ENCODE assay signal across 1 cellular context in the genomic region with DNA sequence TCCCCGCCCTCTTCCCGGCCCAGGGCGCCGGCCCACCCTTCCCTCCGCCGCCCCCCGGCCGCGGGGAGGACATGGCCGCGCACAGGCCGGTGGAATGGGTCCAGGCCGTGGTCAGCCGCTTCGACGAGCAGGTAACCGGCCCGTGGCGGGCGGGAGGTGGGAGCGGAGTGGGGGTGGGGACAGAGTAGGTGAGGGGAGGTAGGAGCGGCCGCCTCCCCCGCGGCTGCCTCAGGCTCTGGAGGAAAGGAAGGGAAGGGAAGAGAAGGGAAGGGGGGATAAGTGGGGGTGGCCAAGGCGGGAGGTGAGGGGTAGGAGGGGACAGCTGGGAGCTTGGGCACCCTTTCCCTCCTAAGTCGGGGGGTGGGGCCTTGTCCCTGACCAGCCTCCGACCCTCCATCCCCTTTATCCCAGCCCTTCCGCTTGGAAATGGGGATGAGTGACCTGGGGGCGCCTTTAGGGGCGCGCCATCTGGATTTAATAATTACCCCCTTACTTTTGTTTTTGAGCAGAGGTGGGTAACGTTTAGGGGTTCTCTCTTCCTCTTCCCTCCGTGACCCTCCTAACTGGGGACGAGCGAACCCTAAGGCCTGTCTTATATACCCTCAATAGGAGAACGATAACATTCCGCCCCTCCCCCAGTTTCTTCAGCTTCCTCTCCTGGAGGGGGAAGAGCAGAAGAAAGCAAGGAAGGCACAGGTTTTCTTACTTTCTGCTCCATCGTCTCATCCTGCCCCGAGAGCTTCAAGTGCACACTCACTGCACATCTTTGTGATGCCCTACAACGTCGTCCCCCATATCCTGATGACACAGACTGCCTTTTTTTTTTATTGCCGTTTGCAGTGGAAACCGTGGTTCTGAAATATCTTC.
TF ChIP-seq lines count a peak whose summit lies in the region.

No MANE protein-coding gene starts in this region.

TF ChIP-seq in HEK293, 187 proteins besides CTCF, POLR2A, EP300 and RAD21 (continued from another document and continues in another):
- TF ChIP-seq HOXD13 (CRISPR knock-in tag; IDR thresholded peaks at IDR 0.05; ENCODE audit: borderline replicate concordance) (no peak), ZNF404 (tag by site-specific recombination; IDR thresholded peaks at IDR 0.05) (no peak), ZNF76 (tag by site-specific recombination; IDR thresholded peaks at IDR 0.05; ENCODE audit: borderline replicate concordance, low read depth) (peak; percentile 62), ZNF366 (tag by site-specific recombination; conservative IDR thresholded peaks at IDR 0.05) (peak; percentile 84), BCL11A (tag by site-specific recombination; IDR thresholded peaks at IDR 0.05; ENCODE audit: low read depth) (0 out of 2 replicates have a peak, but pooled peaks have one; percentile 27), ZNF837 (tag by site-specific recombination; IDR thresholded peaks at IDR 0.05) (no peak), ZNF843 (tag by site-specific recombination; IDR thresholded peaks at IDR 0.05) (peak; percentile 16; the same call in 1 of the 2 replicates), OVOL3 (tag by site-specific recombination; IDR thresholded peaks at IDR 0.05) (no peak), ZNF155 (tag by site-specific recombination; IDR thresholded peaks at IDR 0.05) (no peak), ZBTB1 (tag by site-specific recombination; IDR thresholded peaks at IDR 0.05) (no peak), ZNF274 (IDR thresholded peaks at IDR 0.05; ENCODE audit: low read length) (no peak), ZNF274 (tag by site-specific recombination; IDR thresholded peaks at IDR 0.05; ENCODE audit: borderline replicate concordance) (no peak), ZFP37 (tag by site-specific recombination; IDR thresholded peaks at IDR 0.05) (no peak), ZNF211 (tag by site-specific recombination; IDR thresholded peaks at IDR 0.05; ENCODE audit: low read depth) (no peak), SCRT1 (tag by site-specific recombination; IDR thresholded peaks at IDR 0.05; ENCODE audit: borderline replicate concordance) (no peak), ZNF626 (tag by site-specific recombination; IDR thresholded peaks at IDR 0.05) (no peak), KLF1 (tag by site-specific recombination; IDR thresholded peaks at IDR 0.05) (0 out of 2 replicates have a peak, but pooled peaks have one; percentile 2), YY2 (tag by site-specific recombination; IDR thresholded peaks at IDR 0.05) (peak; percentile 49; the same call in 1 of the 2 replicates), ZNF341 (tag by site-specific recombination; IDR thresholded peaks at IDR 0.05; ENCODE audit: low read depth) (peak; percentile 99), ZNF174 (tag by site-specific recombination; IDR thresholded peaks at IDR 0.05) (no peak), ZBTB8A (tag by site-specific recombination; IDR thresholded peaks at IDR 0.05) (0 out of 2 replicates have a peak, but pooled peaks have one; percentile 18), ZNF24 (tag by site-specific recombination; IDR thresholded peaks at IDR 0.05) (no peak), ZEB2 (tag by site-specific recombination; IDR thresholded peaks at IDR 0.05) (peak; percentile 14; the same call in 1 of the 2 replicates), IKZF3 (tag by site-specific recombination; IDR thresholded peaks at IDR 0.05) (peak; percentile 59), ZNF292 (tag by site-specific recombination; IDR thresholded peaks at IDR 0.05; ENCODE audit: borderline replicate concordance, low read depth) (no peak), ZNF223 (tag by site-specific recombination; IDR thresholded peaks at IDR 0.05) (no peak), ZNF140 (tag by site-specific recombination; IDR thresholded peaks at IDR 0.05) (no peak), KLF8 (tag by site-specific recombination; IDR thresholded peaks at IDR 0.05) (peak; percentile 52), GLIS1 (tag by site-specific recombination; IDR thresholded peaks at IDR 0.05) (peak; percentile 73), ZNF48 (tag by site-specific recombination; IDR thresholded peaks at IDR 0.05) (no peak), KLF16 (tag by site-specific recombination; IDR thresholded peaks at IDR 0.05) (peak; percentile 77)
- TF ChIP-seq, protein P1, sequence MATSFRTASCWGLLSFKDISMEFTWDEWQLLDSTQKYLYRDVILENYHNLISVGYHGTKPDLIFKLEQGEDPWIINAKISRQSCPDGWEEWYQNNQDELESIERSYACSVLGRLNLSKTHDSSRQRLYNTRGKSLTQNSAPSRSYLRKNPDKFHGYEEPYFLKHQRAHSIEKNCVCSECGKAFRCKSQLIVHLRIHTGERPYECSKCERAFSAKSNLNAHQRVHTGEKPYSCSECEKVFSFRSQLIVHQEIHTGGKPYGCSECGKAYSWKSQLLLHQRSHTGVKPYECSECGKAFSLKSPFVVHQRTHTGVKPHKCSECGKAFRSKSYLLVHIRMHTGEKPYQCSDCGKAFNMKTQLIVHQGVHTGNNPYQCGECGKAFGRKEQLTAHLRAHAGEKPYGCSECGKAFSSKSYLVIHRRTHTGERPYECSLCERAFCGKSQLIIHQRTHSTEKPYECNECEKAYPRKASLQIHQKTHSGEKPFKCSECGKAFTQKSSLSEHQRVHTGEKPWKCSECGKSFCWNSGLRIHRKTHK (tag by site-specific recombination; IDR thresholded peaks at IDR 0.05), result no peak
- TF ChIP-seq, protein P2, sequence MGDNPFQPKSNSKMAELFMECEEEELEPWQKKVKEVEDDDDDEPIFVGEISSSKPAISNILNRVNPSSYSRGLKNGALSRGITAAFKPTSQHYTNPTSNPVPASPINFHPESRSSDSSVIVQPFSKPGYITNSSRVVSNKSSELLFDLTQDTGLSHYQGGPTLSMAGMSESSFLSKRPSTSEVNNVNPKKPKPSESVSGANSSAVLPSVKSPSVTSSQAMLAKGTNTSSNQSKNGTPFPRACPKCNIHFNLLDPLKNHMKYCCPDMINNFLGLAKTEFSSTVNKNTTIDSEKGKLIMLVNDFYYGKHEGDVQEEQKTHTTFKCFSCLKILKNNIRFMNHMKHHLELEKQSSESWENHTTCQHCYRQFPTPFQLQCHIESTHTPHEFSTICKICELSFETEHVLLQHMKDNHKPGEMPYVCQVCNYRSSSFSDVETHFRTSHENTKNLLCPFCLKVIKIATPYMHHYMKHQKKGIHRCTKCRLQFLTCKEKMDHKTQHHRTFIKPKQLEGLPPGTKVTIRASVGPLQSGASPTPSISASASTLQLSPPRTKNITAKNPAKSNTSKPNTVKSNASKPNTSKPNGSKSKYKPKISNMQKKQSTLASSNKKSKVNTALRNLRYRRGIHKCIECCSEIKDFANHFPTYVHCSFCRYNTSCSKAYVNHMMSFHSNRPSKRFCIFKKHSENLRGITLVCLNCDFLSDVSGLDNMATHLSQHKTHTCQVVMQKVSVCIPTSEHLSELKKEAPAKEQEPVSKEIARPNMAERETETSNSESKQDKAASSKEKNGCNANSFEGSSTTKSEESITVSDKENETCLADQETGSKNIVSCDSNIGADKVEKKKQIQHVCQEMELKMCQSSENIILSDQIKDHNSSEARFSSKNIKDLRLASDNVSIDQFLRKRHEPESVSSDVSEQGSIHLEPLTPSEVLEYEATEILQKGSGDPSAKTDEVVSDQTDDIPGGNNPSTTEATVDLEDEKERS (tag by site-specific recombination; IDR thresholded peaks at IDR 0.05), result no peak
- TF ChIP-seq, protein P3, sequence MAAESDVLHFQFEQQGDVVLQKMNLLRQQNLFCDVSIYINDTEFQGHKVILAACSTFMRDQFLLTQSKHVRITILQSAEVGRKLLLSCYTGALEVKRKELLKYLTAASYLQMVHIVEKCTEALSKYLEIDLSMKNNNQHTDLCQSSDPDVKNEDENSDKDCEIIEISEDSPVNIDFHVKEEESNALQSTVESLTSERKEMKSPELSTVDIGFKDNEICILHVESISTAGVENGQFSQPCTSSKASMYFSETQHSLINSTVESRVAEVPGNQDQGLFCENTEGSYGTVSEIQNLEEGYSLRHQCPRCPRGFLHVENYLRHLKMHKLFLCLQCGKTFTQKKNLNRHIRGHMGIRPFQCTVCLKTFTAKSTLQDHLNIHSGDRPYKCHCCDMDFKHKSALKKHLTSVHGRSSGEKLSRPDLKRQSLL (tag by site-specific recombination; IDR thresholded peaks at IDR 0.05), result no peak
- TF ChIP-seq, protein P4, sequence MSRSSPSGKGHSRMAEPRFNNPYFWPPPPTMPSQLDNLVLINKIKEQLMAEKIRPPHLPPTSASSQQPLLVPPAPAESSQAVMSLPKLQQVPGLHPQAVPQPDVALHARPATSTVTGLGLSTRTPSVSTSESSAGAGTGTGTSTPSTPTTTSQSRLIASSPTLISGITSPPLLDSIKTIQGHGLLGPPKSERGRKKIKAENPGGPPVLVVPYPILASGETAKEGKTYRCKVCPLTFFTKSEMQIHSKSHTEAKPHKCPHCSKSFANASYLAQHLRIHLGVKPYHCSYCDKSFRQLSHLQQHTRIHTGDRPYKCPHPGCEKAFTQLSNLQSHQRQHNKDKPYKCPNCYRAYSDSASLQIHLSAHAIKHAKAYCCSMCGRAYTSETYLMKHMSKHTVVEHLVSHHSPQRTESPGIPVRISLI (tag by site-specific recombination; IDR thresholded peaks at IDR 0.05), result peak; percentile 76; the same call in 1 of the 2 replicates
- TF ChIP-seq, protein P5, sequence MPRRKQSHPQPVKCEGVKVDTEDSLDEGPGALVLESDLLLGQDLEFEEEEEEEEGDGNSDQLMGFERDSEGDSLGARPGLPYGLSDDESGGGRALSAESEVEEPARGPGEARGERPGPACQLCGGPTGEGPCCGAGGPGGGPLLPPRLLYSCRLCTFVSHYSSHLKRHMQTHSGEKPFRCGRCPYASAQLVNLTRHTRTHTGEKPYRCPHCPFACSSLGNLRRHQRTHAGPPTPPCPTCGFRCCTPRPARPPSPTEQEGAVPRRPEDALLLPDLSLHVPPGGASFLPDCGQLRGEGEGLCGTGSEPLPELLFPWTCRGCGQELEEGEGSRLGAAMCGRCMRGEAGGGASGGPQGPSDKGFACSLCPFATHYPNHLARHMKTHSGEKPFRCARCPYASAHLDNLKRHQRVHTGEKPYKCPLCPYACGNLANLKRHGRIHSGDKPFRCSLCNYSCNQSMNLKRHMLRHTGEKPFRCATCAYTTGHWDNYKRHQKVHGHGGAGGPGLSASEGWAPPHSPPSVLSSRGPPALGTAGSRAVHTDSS (tag by site-specific recombination; IDR thresholded peaks at IDR 0.05), result peak; percentile 68
- TF ChIP-seq, protein P6, sequence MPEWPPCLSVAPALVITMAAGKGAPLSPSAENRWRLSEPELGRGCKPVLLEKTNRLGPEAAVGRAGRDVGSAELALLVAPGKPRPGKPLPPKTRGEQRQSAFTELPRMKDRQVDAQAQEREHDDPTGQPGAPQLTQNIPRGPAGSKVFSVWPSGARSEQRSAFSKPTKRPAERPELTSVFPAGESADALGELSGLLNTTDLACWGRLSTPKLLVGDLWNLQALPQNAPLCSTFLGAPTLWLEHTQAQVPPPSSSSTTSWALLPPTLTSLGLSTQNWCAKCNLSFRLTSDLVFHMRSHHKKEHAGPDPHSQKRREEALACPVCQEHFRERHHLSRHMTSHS (tag by site-specific recombination; IDR thresholded peaks at IDR 0.05), result no peak
- TF ChIP-seq, protein P7, sequence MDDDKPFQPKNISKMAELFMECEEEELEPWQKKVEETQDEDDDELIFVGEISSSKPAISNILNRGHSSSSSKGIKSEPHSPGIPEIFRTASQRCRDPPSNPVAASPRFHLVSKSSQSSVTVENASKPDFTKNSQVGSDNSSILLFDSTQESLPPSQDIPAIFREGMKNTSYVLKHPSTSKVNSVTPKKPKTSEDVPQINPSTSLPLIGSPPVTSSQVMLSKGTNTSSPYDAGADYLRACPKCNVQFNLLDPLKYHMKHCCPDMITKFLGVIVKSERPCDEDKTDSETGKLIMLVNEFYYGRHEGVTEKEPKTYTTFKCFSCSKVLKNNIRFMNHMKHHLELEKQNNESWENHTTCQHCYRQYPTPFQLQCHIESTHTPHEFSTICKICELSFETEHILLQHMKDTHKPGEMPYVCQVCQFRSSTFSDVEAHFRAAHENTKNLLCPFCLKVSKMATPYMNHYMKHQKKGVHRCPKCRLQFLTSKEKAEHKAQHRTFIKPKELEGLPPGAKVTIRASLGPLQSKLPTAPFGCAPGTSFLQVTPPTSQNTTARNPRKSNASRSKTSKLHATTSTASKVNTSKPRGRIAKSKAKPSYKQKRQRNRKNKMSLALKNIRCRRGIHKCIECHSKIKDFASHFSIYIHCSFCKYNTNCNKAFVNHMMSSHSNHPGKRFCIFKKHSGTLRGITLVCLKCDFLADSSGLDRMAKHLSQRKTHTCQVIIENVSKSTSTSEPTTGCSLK (tag by site-specific recombination; IDR thresholded peaks at IDR 0.05), result no peak
- TF ChIP-seq, protein P8, sequence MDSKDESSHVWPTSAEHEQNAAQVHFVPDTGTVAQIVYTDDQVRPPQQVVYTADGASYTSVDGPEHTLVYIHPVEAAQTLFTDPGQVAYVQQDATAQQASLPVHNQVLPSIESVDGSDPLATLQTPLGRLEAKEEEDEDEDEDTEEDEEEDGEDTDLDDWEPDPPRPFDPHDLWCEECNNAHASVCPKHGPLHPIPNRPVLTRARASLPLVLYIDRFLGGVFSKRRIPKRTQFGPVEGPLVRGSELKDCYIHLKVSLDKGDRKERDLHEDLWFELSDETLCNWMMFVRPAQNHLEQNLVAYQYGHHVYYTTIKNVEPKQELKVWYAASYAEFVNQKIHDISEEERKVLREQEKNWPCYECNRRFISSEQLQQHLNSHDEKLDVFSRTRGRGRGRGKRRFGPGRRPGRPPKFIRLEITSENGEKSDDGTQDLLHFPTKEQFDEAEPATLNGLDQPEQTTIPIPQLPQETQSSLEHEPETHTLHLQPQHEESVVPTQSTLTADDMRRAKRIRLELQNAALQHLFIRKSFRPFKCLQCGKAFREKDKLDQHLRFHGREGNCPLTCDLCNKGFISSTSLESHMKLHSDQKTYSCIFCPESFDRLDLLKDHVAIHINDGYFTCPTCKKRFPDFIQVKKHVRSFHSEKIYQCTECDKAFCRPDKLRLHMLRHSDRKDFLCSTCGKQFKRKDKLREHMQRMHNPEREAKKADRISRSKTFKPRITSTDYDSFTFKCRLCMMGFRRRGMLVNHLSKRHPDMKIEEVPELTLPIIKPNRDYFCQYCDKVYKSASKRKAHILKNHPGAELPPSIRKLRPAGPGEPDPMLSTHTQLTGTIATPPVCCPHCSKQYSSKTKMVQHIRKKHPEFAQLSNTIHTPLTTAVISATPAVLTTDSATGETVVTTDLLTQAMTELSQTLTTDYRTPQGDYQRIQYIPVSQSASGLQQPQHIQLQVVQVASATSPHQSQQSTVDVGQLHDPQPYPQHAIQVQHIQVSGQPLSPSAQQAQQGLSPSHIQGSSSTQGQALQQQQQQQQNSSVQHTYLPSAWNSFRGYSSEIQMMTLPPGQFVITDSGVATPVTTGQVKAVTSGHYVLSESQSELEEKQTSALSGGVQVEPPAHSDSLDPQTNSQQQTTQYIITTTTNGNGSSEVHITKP (tag by site-specific recombination; IDR thresholded peaks at IDR 0.05), result peak; percentile 71
- TF ChIP-seq, protein P9, sequence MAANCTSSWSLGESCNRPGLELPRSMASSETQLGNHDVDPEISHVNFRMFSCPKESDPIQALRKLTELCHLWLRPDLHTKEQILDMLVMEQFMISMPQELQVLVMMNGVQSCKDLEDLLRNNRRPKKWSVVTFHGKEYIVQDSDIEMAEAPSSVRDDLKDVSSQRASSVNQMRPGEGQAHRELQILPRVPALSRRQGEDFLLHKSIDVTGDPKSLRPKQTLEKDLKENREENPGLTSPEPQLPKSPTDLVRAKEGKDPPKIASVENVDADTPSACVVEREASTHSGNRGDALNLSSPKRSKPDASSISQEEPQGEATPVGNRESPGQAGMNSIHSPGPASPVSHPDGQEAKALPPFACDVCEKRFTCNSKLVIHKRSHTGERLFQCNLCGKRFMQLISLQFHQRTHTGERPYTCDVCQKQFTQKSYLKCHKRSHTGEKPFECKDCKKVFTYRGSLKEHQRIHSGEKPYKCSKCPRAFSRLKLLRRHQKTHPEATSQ (tag by site-specific recombination; IDR thresholded peaks at IDR 0.05), result no peak
